Comparison of ENCODE assay signal across 8 cellular contexts in genomic region chr10:987635-987905, GRCh38. TPM values are rescaled to one million over a fixed set of nuclear protein-coding genes. Genes with fewer than 3 reads are reported as not detected.
DNase-seq lines count a peak whose midpoint lies in the region; ATAC-seq and TF ChIP-seq lines count a peak whose summit lies in the region.

No MANE protein-coding gene starts in this region.

- no peak for DNase-seq in GM06990 (ENCODE audit: extremely low read depth, insufficient read length)
- no peak for DNase-seq in MG63
- DNase-seq in stimulated activated CD8-positive, alpha-beta memory T cell treated with anti-CD3 and anti-CD28 coated beads, Interleukin-4, amount 100 ng/mL, for 48 hours, result no peak
- DNase-seq in NCI-H446 treated with DMSO at 0.1 percent for 48 hours (lab: John Stamatoyannopoulos, UW), result no peak
- DNase-seq in GM19240 (ENCODE audit: insufficient read length, low spot score), result no peak

- ATAC-seq in HG02678 (IDR thresholded peaks at IDR 0.05; ENCODE audit: unreplicated experiment), result no peak

- H3K9me3 ChIP-seq in MG63 (no peaks in the 10 kb centered on the region), muscle layer of duodenum (ENCODE audit: control insufficient read depth in 1 of 2, low read length in 2 of 2) (no peaks in the 10 kb centered on the region)

- H3K4me3 ChIP-seq in GM06990 (replicated peaks; ENCODE audit: low read depth, low read length) (peak overlapping the region; percentile 99), MG63 (peak overlapping the region; percentile 97), muscle layer of duodenum (ENCODE audit: low read depth in 1 of 2, low read length in 2 of 2) (peak overlapping the region; percentile 96 to 97)

- peak overlapping the region; percentile 57 for H3K27ac ChIP-seq in cingulate gyrus (ENCODE audit: low read depth, low read length)
- peak overlapping the region; percentile 93 for H3K27ac ChIP-seq in muscle layer of duodenum (ENCODE audit: low read length)

- H3K27me3 ChIP-seq in GM06990 (replicated peaks; ENCODE audit: control insufficient read depth, insufficient read depth, low read length), result no peaks in the 10 kb centered on the region
- H3K27me3 ChIP-seq in MG63, result no peaks in the 10 kb centered on the region
- no peaks in the 10 kb centered on the region for H3K27me3 ChIP-seq in muscle layer of duodenum (ENCODE audit: low read depth, low read length)

- H3K36me3 ChIP-seq in GM06990 (ENCODE audit: control insufficient read depth, insufficient read depth, low read length), result peaks cover 3% of the 10 kb centered on the region
- H3K36me3 ChIP-seq in MG63, result peaks cover 30% of the 10 kb centered on the region
- peaks cover 2 to 6% of the 10 kb centered on the region in 2 donors for H3K36me3 ChIP-seq in muscle layer of duodenum (ENCODE audit: control insufficient read depth in 1 of 2, insufficient read depth in 2 of 2, low read length in 2 of 2)

- TF ChIP-seq CTCF in GM06990 (IDR thresholded peaks at IDR 0.05; ENCODE audit: insufficient read depth, low read length, poor library complexity, severe bottlenecking), result no peak

- peaks cover 11 to 31% of the 10 kb centered on the region in 2 donors for H3K4me1 ChIP-seq in muscle layer of duodenum (ENCODE audit: control insufficient read depth in 1 of 2, insufficient read depth in 2 of 2, low read length in 2 of 2)

RNA-seq across cellular contexts. Expression of gene GTPBP4, which starts 0.7 kb away (rescaled TPM):
- 71.2 and 71.3 TPM in 2 replicates for total RNA-seq in MG63 (2014; rRNA removed; shearing (Covaris generic); ENCODE audit: low replicate concordance)

RNA-seq across cellular contexts. Expression of gene IDI2, which starts 38.1 kb away (rescaled TPM):
- not detected in 2 replicates for total RNA-seq in MG63 (2014; rRNA removed; shearing (Covaris generic); ENCODE audit: low replicate concordance)

RNA-seq across cellular contexts. Expression of gene LARP4B, which starts 56.1 kb away (rescaled TPM):
- total RNA-seq in MG63 (2014; rRNA removed; shearing (Covaris generic); ENCODE audit: low replicate concordance), result 11.1 and 13.4 TPM in 2 replicates
